ENCODE assay signal across 19 cellular contexts in genomic region chr22:31532060-31532459, GRCh38. TPM values are rescaled to one million over a fixed set of nuclear protein-coding genes. Genes with fewer than 3 reads are reported as not detected.
DNase-seq lines count a peak whose midpoint lies in the region; ATAC-seq and TF ChIP-seq lines count a peak whose summit lies in the region.
"Had no signal": no experiment of that assay in that cellular context is flagged by ENCODE, and none has a peak within 500 bp of the region (broad histone marks: within the 10 kb centered on the region; RNA-seq: fewer than 3 reads in every experiment).

No MANE protein-coding gene starts in this region.

- no peaks in the 10 kb centered on the region for H3K27me3 Mint-ChIP-seq in mesothelial cell of epicardium (ENCODE audit: low read depth)
- H3K27me3 Mint-ChIP-seq: B cell had no signal

- peak; percentile 51 for DNase-seq in AG10803 (ENCODE audit: low read depth)
- peak; percentile 11 for DNase-seq in EL
- no peak for DNase-seq in adrenal gland
- DNase-seq in mesothelial cell of epicardium (ENCODE audit: low spot score in 2 of 2, unreplicated experiment in 2 of 2), result no peak
- no peak for DNase-seq in tibial nerve (ENCODE audit: low spot score in 2 of 2)
- no peak for DNase-seq in DMS53 treated with DMSO at 0.1 percent for 48 hours (lab: John Stamatoyannopoulos, UW; ENCODE audit: unreplicated experiment)
- no peak for DNase-seq in stimulated activated CD4-positive, alpha-beta T cell treated with anti-CD3 and anti-CD28 coated beads, Interleukin-1b, Interleukin-23, amount 100 ng/mL, for 48 hours
- DNase-seq: activated CD8-positive, alpha-beta memory T cell treated with anti-CD3 and anti-CD28 coated beads, Interleukin-2, amount 50 U/mL, for 48 hours; DMS53; dorsolateral prefrontal cortex; lower lobe of right lung; NCI-H1694 treated with DMSO at 0.1 percent for 48 hours; NCI-H510A; stimulated activated CD4-positive, alpha-beta T cell treated with anti-CD3 and anti-CD28 coated beads, Interleukin-4, amount 100 ng/mL, for 4 hours had no signal

- ATAC-seq in HG02610 (IDR thresholded peaks at IDR 0.05; ENCODE audit: unreplicated experiment), result no peak
- ATAC-seq: lower lobe of right lung, sciatic nerve had no signal

- TF ChIP-seq POLR2A in adrenal gland (IDR thresholded peaks at IDR 0.05) (no peak), tibial nerve (IDR thresholded peaks at IDR 0.05) (no peak)

- peaks cover 1% of the 10 kb centered on the region for H3K36me3 Mint-ChIP-seq in mesothelial cell of epicardium

- no peak overlapping the region for H3K4me3 ChIP-seq in AG10803 (ENCODE audit: low read length)
- no peak overlapping the region for H3K4me3 ChIP-seq in adrenal gland
- no peak overlapping the region for H3K4me3 ChIP-seq in tibial nerve
- H3K4me3 ChIP-seq: ascending aorta, dorsolateral prefrontal cortex, lower lobe of right lung had no signal

- H3K36me3 ChIP-seq in adrenal gland (replicated peaks in 1 of 2) (peaks cover 0 to 5% of the 10 kb centered on the region in 2 donors), tibial nerve (peaks cover 0 to 10% (median 0%) of the 10 kb centered on the region in 3 donors)

- TF ChIP-seq CTCF in AG10803 (conservative IDR thresholded peaks at IDR 0.05; ENCODE audit: low read length), result no peak
- no peak for TF ChIP-seq CTCF in adrenal gland (IDR thresholded peaks at IDR 0.05)
- no peak for TF ChIP-seq CTCF in mesothelial cell of epicardium (IDR thresholded peaks at IDR 0.05; ENCODE audit: unreplicated experiment)
- TF ChIP-seq CTCF in tibial nerve (IDR thresholded peaks at IDR 0.05), result no peak

- H3K9me3 ChIP-seq in adrenal gland (replicated peaks in 1 of 3) (no peaks in the 10 kb centered on the region), tibial nerve (no peaks in the 10 kb centered on the region)
- H3K9me3 ChIP-seq: ascending aorta, lower lobe of right lung had no signal

- H3K9me3 Mint-ChIP-seq in mesothelial cell of epicardium, result peaks cover 8% of the 10 kb centered on the region
- H3K9me3 Mint-ChIP-seq: neural crest cell had no signal

- H3K27ac ChIP-seq in adrenal gland (peak overlapping the region in 3 of 5 donors; percentile 47 to 70 (median 50)), tibial nerve (no peak overlapping the region)
- H3K27ac ChIP-seq: lower lobe of right lung had no signal

- intact Hi-C loops in adrenal gland (cut with DNase I), result no loop called here

- peaks cover 26% of the 10 kb centered on the region for H3K4me1 Mint-ChIP-seq in mesothelial cell of epicardium
- H3K4me1 Mint-ChIP-seq: B cell, neural crest cell had no signal

- H3K4me3 Mint-ChIP-seq in mesothelial cell of epicardium, result no peak overlapping the region
- H3K4me3 Mint-ChIP-seq: B cell, neural crest cell had no signal

- H3K4me1 ChIP-seq in adrenal gland (replicated peaks in 1 of 2) (peaks cover 28 to 29% of the 10 kb centered on the region in 2 donors), tibial nerve (peaks cover 0 to 4% (median 0%) of the 10 kb centered on the region in 4 donors)

- peak overlapping the region; percentile 86 for H3K27ac Mint-ChIP-seq in mesothelial cell of epicardium
- H3K27ac Mint-ChIP-seq: B cell had no signal

- no peaks in the 10 kb centered on the region for H3K27me3 ChIP-seq in adrenal gland
- no peaks in the 10 kb centered on the region for H3K27me3 ChIP-seq in tibial nerve
- H3K27me3 ChIP-seq: ascending aorta, dorsolateral prefrontal cortex had no signal

- TF ChIP-seq EP300 in tibial nerve (IDR thresholded peaks at IDR 0.05), result no peak

- WGBS in adrenal gland, 4 donors, result 50 to 84% (median 77%) methylated on average over 1 of the region's 1 CpG
- 84 to 100% methylated on average over 1 of the region's 1 CpG for WGBS in tibial nerve, 2 donors

RNA-seq across cellular contexts. Expression of gene SFI1, which starts 35.7 kb away (rescaled TPM):
- 10 to 100 TPM; 15.1 to 48.3 (median 33.1) TPM for total RNA-seq in adrenal gland
- polyA plus RNA-seq in adrenal gland, result 100 to 1,000 TPM in 1 of 3 donors, 10 to 100 TPM in 2; 13.4 to 130 (median 84.0) TPM
- total RNA-seq in mesothelial cell of epicardium, result 38.7 to 46.1 TPM (median 45.7 TPM) in 3 replicates
- 10 to 100 TPM; 30.4 to 66.9 (median 49.5) TPM for total RNA-seq in tibial nerve

RNA-seq across cellular contexts. Expression of gene EIF4ENIF1, which starts 42.4 kb away (rescaled TPM):
- total RNA-seq in adrenal gland (10 to 100 TPM in 7 of 8 donors, 1 to 10 TPM in 1; 9.2 to 32.8 (median 23.6) TPM), mesothelial cell of epicardium (41.0 to 44.4 TPM (median 44.1 TPM) in 3 replicates), tibial nerve (10 to 100 TPM; 14.4 to 31.8 (median 17.5) TPM)
- 10 to 100 TPM; 14.1 to 29.3 (median 20.2) TPM for polyA plus RNA-seq in adrenal gland

Comparison
In these comparisons a context has a peak if more than half of its experiments do, and no peak if none do; other contexts are left out.
1. DNase-seq: peak in AG10803 (single experiment) and EL (single experiment); none in adrenal gland (0 of 7), mesothelial cell of epicardium (0 of 2), tibial nerve (0 of 2), DMS53 treated with DMSO at 0.1 percent for 48 hours (single experiment) and stimulated activated CD4-positive, alpha-beta T cell treated with anti-CD3 and anti-CD28 coated beads, Interleukin-1b, Interleukin-23, amount 100 ng/mL, for 48 hours (single experiment).
2. H3K27ac ChIP-seq: peak in adrenal gland (3 of 5); none in tibial nerve (0 of 4).